Comparison of ENCODE assay signal across 9 cellular contexts in genomic region chr4:151744614-151745013, GRCh38. TPM values are rescaled to one million over a fixed set of nuclear protein-coding genes. Genes with fewer than 3 reads are reported as not detected.
DNase-seq lines count a peak whose midpoint lies in the region; ATAC-seq and TF ChIP-seq lines count a peak whose summit lies in the region.
"Had no signal": no experiment of that assay in that cellular context is flagged by ENCODE, and none has a peak within 500 bp of the region (broad histone marks: within the 10 kb centered on the region; RNA-seq: fewer than 3 reads in every experiment).

No MANE protein-coding gene starts in this region.

- no peaks in the 10 kb centered on the region for H3K36me3 ChIP-seq in neural progenitor cell

- TF ChIP-seq CTCF in choroid plexus epithelial cell (conservative IDR thresholded peaks at IDR 0.05; ENCODE audit: low read depth, low read length): no peak
- no peak for TF ChIP-seq CTCF in neural progenitor cell (IDR thresholded peaks at IDR 0.05)

- H3K27ac Mint-ChIP-seq in neural progenitor cell: peak overlapping the region; percentile 51

- H3K4me1 ChIP-seq in neural progenitor cell: no peaks in the 10 kb centered on the region

- no peak overlapping the region for H3K4me3 Mint-ChIP-seq in neural progenitor cell

- H3K4me1 Mint-ChIP-seq in neural progenitor cell: peaks cover 6% of the 10 kb centered on the region

- H3K27me3 ChIP-seq in neural progenitor cell: no peaks in the 10 kb centered on the region

- no peaks in the 10 kb centered on the region for H4K20me1 ChIP-seq in neural progenitor cell (ENCODE audit: low read depth)

- no peak overlapping the region for H3K27ac ChIP-seq in neural progenitor cell

- H2AFZ ChIP-seq in neural progenitor cell (replicated peaks): no peak overlapping the region

- H3F3A ChIP-seq in neural progenitor cell (ENCODE audit: low read depth): no peaks in the 10 kb centered on the region

- H3K4me3 ChIP-seq in choroid plexus epithelial cell (ENCODE audit: low read depth, low read length) (no peak overlapping the region), neural progenitor cell (no peak overlapping the region)

- ATAC-seq in GM18511 (IDR thresholded peaks at IDR 0.05; ENCODE audit: unreplicated experiment) (peak; percentile 61), HG03159 (IDR thresholded peaks at IDR 0.05; ENCODE audit: unreplicated experiment) (no peak)

- no peak overlapping the region for H3K9ac ChIP-seq in neural progenitor cell

- no peaks in the 10 kb centered on the region for H3K9me3 Mint-ChIP-seq in neural progenitor cell

- H3K79me2 ChIP-seq in neural progenitor cell (ENCODE audit: low read depth): no peaks in the 10 kb centered on the region

- H3K9me3 ChIP-seq in neural progenitor cell (ENCODE audit: low read depth): no peaks in the 10 kb centered on the region

- no peak overlapping the region for H3K4me2 ChIP-seq in neural progenitor cell

- no peaks in the 10 kb centered on the region for H3K36me3 Mint-ChIP-seq in neural progenitor cell

- DNase-seq in HT1080 (ENCODE audit: low read depth) (peak; percentile 96), choroid plexus epithelial cell (ENCODE audit: low read depth) (peak; percentile 96), neural progenitor cell (ENCODE audit: low spot score) (no peak), OCI-M2 (lab: John Stamatoyannopoulos, UW; ENCODE audit: unreplicated experiment) (no peak), NCI-H526 (lab: John Stamatoyannopoulos, UW) (no peak), GM19238 (ENCODE audit: insufficient read length, low spot score) (no peak)
- DNase-seq: KBM-7 had no signal

- no peaks in the 10 kb centered on the region for H3K27me3 Mint-ChIP-seq in neural progenitor cell (ENCODE audit: insufficient read depth, low read depth)

RNA-seq across cellular contexts. Expression of gene GATB, which starts 16.2 kb away (rescaled TPM):
- total RNA-seq in HT1080 (2014; rRNA removed; shearing (Covaris generic)): 33.1 and 35.7 TPM in 2 replicates
- polyA plus RNA-seq in HT1080 (2015; cell fraction: cytosol; rRNA removed): 24.4 and 27.8 TPM in 2 replicates
- polyA plus RNA-seq in HT1080 (2015; cell fraction: nucleus; rRNA removed): 34.1 and 34.7 TPM in 2 replicates
- total RNA-seq in neural progenitor cell (ENCODE audit: low replicate concordance): 17.9 and 22.9 TPM in 2 replicates

Comparison
In these comparisons a context has a peak if more than half of its experiments do, and no peak if none do; other contexts are left out.
1. DNase-seq: peak in HT1080 (single experiment) and choroid plexus epithelial cell (single experiment); none in neural progenitor cell (single experiment), OCI-M2 (single experiment), NCI-H526 (0 of 2) and GM19238 (single experiment).